In the genomic region with DNA sequence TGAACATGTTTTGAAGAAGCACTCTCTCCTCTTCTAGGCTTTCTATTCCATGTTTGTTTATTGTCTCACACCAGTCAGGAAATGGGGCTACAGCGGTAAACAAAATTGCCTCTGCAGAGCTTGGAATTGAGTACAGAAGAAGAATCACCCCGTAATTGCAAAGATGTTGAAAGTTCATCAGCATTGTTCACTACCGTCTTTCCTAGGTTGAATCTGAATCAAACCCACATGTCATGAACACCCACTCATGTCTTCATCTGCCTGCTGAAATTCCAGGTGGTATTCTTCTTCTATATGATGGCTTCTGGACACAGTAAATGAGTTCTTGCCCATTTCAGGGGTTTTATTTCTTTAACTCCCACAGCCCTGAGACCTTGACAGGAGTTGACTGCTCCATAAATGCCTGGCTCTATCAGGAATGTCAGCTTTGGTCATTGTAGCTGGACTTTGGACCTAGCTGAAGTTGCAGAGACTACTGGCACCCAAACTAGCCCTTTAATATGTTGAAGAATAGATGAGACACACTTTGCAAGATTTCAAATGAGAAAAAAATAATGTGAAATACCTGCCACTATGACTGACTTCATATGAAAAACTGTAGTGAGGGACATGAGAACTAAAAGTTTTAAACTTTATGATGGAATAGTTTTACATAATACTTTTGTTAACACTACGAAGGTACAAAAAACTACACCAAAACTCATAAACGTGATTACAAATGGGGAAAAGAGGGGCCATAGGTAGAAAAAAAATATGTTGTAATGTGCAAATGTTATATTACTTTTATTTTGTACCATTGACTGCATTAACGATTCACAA, we compare ENCODE assay signal across 1 cellular context.
TF ChIP-seq lines count a peak whose summit lies in the region.

No MANE protein-coding gene starts in this region.

TF ChIP-seq in HepG2, 621 proteins besides CTCF, POLR2A, EP300 and RAD21 (continued from another document and continues in another):
- TF ChIP-seq, protein P1, sequence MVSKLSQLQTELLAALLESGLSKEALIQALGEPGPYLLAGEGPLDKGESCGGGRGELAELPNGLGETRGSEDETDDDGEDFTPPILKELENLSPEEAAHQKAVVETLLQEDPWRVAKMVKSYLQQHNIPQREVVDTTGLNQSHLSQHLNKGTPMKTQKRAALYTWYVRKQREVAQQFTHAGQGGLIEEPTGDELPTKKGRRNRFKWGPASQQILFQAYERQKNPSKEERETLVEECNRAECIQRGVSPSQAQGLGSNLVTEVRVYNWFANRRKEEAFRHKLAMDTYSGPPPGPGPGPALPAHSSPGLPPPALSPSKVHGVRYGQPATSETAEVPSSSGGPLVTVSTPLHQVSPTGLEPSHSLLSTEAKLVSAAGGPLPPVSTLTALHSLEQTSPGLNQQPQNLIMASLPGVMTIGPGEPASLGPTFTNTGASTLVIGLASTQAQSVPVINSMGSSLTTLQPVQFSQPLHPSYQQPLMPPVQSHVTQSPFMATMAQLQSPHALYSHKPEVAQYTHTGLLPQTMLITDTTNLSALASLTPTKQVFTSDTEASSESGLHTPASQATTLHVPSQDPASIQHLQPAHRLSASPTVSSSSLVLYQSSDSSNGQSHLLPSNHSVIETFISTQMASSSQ (IDR thresholded peaks at IDR 0.05; ENCODE audit: low read depth) = no peak; the same call in 1 of the 2 replicates
- TF ChIP-seq, protein P1 (CRISPR knock-in tag; IDR thresholded peaks at IDR 0.05; ENCODE audit: borderline replicate concordance) = peak; percentile 30; the same call in 1 of the 2 replicates
- TF ChIP-seq NFATC3 (CRISPR knock-in tag; IDR thresholded peaks at IDR 0.05) = no peak
- no peak for TF ChIP-seq ZNF597 (CRISPR knock-in tag; IDR thresholded peaks at IDR 0.05)
- TF ChIP-seq MTF1 (CRISPR knock-in tag; IDR thresholded peaks at IDR 0.05) = no peak
- TF ChIP-seq DNMT3B (CRISPR knock-in tag; conservative IDR thresholded peaks at IDR 0.05) = no peak
- TF ChIP-seq MBD4 (IDR thresholded peaks at IDR 0.05; ENCODE audit: borderline replicate concordance, low read length) = no peak
- TF ChIP-seq, protein P2, sequence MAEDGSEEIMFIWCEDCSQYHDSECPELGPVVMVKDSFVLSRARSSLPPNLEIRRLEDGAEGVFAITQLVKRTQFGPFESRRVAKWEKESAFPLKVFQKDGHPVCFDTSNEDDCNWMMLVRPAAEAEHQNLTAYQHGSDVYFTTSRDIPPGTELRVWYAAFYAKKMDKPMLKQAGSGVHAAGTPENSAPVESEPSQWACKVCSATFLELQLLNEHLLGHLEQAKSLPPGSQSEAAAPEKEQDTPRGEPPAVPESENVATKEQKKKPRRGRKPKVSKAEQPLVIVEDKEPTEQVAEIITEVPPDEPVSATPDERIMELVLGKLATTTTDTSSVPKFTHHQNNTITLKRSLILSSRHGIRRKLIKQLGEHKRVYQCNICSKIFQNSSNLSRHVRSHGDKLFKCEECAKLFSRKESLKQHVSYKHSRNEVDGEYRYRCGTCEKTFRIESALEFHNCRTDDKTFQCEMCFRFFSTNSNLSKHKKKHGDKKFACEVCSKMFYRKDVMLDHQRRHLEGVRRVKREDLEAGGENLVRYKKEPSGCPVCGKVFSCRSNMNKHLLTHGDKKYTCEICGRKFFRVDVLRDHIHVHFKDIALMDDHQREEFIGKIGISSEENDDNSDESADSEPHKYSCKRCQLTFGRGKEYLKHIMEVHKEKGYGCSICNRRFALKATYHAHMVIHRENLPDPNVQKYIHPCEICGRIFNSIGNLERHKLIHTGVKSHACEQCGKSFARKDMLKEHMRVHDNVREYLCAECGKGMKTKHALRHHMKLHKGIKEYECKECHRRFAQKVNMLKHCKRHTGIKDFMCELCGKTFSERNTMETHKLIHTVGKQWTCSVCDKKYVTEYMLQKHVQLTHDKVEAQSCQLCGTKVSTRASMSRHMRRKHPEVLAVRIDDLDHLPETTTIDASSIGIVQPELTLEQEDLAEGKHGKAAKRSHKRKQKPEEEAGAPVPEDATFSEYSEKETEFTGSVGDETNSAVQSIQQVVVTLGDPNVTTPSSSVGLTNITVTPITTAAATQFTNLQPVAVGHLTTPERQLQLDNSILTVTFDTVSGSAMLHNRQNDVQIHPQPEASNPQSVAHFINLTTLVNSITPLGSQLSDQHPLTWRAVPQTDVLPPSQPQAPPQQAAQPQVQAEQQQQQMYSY (CRISPR knock-in tag; IDR thresholded peaks at IDR 0.05) = no peak
- TF ChIP-seq KLF16 (CRISPR knock-in tag; IDR thresholded peaks at IDR 0.05) = no peak
- TF ChIP-seq TFAP4 (IDR thresholded peaks at IDR 0.05; ENCODE audit: borderline replicate concordance, low read depth) = no peak
- TF ChIP-seq ELF1 (CRISPR knock-in tag; IDR thresholded peaks at IDR 0.05) = no peak
- TF ChIP-seq NR1H2 (CRISPR knock-in tag; IDR thresholded peaks at IDR 0.05; ENCODE audit: borderline replicate concordance, low read depth) = no peak
- TF ChIP-seq ZBTB2 (CRISPR knock-in tag; IDR thresholded peaks at IDR 0.05; ENCODE audit: low read depth) = no peak
- no peak for TF ChIP-seq ZFP36L2 (CRISPR knock-in tag; IDR thresholded peaks at IDR 0.05)
- TF ChIP-seq ZSCAN29 (CRISPR knock-in tag; conservative IDR thresholded peaks at IDR 0.05) = no peak
- TF ChIP-seq ZNF839 (CRISPR knock-in tag; IDR thresholded peaks at IDR 0.05; ENCODE audit: borderline replicate concordance) = no peak
- TF ChIP-seq, protein P3, sequence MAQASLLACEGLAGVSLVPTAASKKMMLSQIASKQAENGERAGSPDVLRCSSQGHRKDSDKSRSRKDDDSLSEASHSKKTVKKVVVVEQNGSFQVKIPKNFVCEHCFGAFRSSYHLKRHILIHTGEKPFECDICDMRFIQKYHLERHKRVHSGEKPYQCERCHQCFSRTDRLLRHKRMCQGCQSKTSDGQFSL (CRISPR knock-in tag; IDR thresholded peaks at IDR 0.05) = no peak
- no peak for TF ChIP-seq PAF1 (CRISPR knock-in tag; IDR thresholded peaks at IDR 0.05)
- TF ChIP-seq, protein P4, sequence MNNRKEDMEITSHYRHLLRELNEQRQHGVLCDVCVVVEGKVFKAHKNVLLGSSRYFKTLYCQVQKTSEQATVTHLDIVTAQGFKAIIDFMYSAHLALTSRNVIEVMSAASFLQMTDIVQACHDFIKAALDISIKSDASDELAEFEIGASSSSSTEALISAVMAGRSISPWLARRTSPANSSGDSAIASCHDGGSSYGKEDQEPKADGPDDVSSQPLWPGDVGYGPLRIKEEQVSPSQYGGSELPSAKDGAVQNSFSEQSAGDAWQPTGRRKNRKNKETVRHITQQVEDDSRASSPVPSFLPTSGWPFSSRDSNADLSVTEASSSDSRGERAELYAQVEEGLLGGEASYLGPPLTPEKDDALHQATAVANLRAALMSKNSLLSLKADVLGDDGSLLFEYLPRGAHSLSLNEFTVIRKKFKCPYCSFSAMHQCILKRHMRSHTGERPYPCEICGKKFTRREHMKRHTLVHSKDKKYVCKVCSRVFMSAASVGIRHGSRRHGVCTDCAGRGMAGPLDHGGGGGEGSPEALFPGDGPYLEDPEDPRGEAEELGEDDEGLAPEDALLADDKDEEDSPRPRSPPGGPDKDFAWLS (CRISPR knock-in tag; IDR thresholded peaks at IDR 0.05; ENCODE audit: borderline replicate concordance) = 0 out of 2 replicates have a peak, but pooled peaks have one; percentile 53
- TF ChIP-seq IKZF1 (IDR thresholded peaks at IDR 0.05) = no peak
- TF ChIP-seq KDM2A (CRISPR knock-in tag; IDR thresholded peaks at IDR 0.05; ENCODE audit: borderline replicate concordance, low read depth) = no peak
- no peak for TF ChIP-seq ZNF879 (CRISPR knock-in tag; IDR thresholded peaks at IDR 0.05)
- TF ChIP-seq, protein P5, sequence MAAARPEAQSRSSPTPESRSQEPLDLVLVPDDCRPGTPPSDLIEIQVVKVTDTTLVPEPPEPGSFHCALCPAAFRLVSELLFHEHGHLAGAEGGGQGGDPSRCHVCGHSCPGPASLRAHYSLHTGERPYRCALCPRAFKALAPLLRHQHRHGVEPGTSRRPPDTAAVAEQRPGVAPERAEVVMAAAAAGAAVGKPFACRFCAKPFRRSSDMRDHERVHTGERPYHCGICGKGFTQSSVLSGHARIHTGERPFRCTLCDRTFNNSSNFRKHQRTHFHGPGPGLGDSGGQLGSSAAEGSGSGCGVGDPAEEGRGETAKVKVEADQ (CRISPR knock-in tag; IDR thresholded peaks at IDR 0.05; ENCODE audit: borderline replicate concordance) = no peak
- no peak for TF ChIP-seq AKNA (CRISPR knock-in tag; IDR thresholded peaks at IDR 0.05; ENCODE audit: borderline replicate concordance)
- TF ChIP-seq MLLT10 (CRISPR knock-in tag; IDR thresholded peaks at IDR 0.05) = no peak
- TF ChIP-seq NR2F2 (IDR thresholded peaks at IDR 0.05; ENCODE audit: borderline replicate concordance, low read depth) = no peak
- TF ChIP-seq, protein P6, sequence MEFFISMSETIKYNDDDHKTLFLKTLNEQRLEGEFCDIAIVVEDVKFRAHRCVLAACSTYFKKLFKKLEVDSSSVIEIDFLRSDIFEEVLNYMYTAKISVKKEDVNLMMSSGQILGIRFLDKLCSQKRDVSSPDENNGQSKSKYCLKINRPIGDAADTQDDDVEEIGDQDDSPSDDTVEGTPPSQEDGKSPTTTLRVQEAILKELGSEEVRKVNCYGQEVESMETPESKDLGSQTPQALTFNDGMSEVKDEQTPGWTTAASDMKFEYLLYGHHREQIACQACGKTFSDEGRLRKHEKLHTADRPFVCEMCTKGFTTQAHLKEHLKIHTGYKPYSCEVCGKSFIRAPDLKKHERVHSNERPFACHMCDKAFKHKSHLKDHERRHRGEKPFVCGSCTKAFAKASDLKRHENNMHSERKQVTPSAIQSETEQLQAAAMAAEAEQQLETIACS (CRISPR knock-in tag; IDR thresholded peaks at IDR 0.05) = no peak
